ENCODE assay signal across 1 cellular context in genomic region chr1:52404116-52404974, GRCh38.
TF ChIP-seq lines count a peak whose summit lies in the region.

ORC1 (minus strand) TSS chr1:52404423; CDS start chr1:52402223, 2,200 bp downstream.
A gene with protein sequence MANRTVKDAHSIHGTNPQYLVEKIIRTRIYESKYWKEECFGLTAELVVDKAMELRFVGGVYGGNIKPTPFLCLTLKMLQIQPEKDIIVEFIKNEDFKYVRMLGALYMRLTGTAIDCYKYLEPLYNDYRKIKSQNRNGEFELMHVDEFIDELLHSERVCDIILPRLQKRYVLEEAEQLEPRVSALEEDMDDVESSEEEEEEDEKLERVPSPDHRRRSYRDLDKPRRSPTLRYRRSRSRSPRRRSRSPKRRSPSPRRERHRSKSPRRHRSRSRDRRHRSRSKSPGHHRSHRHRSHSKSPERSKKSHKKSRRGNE (plus strand): TSS chr1:52404602. CDS start chr1:52404750, 148 bp downstream.

TF ChIP-seq in HepG2, 621 proteins besides CTCF, POLR2A, EP300 and RAD21 (continued from another document and continues in another):
- TF ChIP-seq ZBTB40 (IDR thresholded peaks at IDR 0.05) (peak; percentile 51; the same call in 1 of the 2 replicates), ZBTB40 (CRISPR knock-in tag; IDR thresholded peaks at IDR 0.05) (peak; percentile 72; the same call in 1 of the 2 replicates), FOSL1 (CRISPR knock-in tag; IDR thresholded peaks at IDR 0.05; ENCODE audit: borderline replicate concordance) (no peak), ZNF556 (CRISPR knock-in tag; IDR thresholded peaks at IDR 0.05; ENCODE audit: borderline replicate concordance) (no peak), ZNF138 (CRISPR knock-in tag; IDR thresholded peaks at IDR 0.05; ENCODE audit: low read depth) (no peak), MYPOP (CRISPR knock-in tag; IDR thresholded peaks at IDR 0.05) (peak; percentile 85), ZBTB37 (CRISPR knock-in tag; IDR thresholded peaks at IDR 0.05) (no peak), SAP130 (CRISPR knock-in tag; IDR thresholded peaks at IDR 0.05; ENCODE audit: low read depth) (peak; percentile 98), JUN (CRISPR knock-in tag; IDR thresholded peaks at IDR 0.05) (no peak; the same call in 1 of the 2 replicates), ZNF121 (CRISPR knock-in tag; IDR thresholded peaks at IDR 0.05) (no peak; the same call in 1 of the 2 replicates), HNF4G (IDR thresholded peaks at IDR 0.05; ENCODE audit: borderline replicate concordance, low read depth, low read length) (no peak), HNF4G (CRISPR knock-in tag; IDR thresholded peaks at IDR 0.05; ENCODE audit: borderline replicate concordance, low read depth) (peak; percentile 47), MAFF (IDR thresholded peaks at IDR 0.05; ENCODE audit: low read depth, low read length) (no peak), FOXK1 (CRISPR knock-in tag; IDR thresholded peaks at IDR 0.05; ENCODE audit: borderline replicate concordance, low read depth) (peak; percentile 80), ZFP82 (CRISPR knock-in tag; IDR thresholded peaks at IDR 0.05; ENCODE audit: borderline replicate concordance) (no peak), ZNF768 (CRISPR knock-in tag; IDR thresholded peaks at IDR 0.05) (no peak), ZNF251 (CRISPR knock-in tag; IDR thresholded peaks at IDR 0.05) (no peak), KDM3A (CRISPR knock-in tag; IDR thresholded peaks at IDR 0.05; ENCODE audit: low read depth) (no peak), SOX6 (IDR thresholded peaks at IDR 0.05) (no peak), SOX6 (CRISPR knock-in tag; IDR thresholded peaks at IDR 0.05) (peak; percentile 81), ZNF597 (CRISPR knock-in tag; IDR thresholded peaks at IDR 0.05) (no peak), TCF7L2 (IDR thresholded peaks at IDR 0.05; ENCODE audit: low read depth, low read length) (no peak), TCF7 (IDR thresholded peaks at IDR 0.05; ENCODE audit: low read depth) (no peak), ZFYVE20 (CRISPR knock-in tag; IDR thresholded peaks at IDR 0.05; ENCODE audit: borderline replicate concordance, low read depth) (no peak; the same call in 1 of the 2 replicates), SP140L (CRISPR knock-in tag; IDR thresholded peaks at IDR 0.05; ENCODE audit: borderline replicate concordance) (peak; percentile 72; the same call in 1 of the 2 replicates), ZNF558 (CRISPR knock-in tag; IDR thresholded peaks at IDR 0.05; ENCODE audit: borderline replicate concordance) (no peak), CHD4 (IDR thresholded peaks at IDR 0.05; ENCODE audit: borderline replicate concordance, low read length) (no peak; the same call in 1 of the 2 replicates), SNAI1 (CRISPR knock-in tag; IDR thresholded peaks at IDR 0.05; ENCODE audit: borderline replicate concordance) (no peak), ZNF607 (CRISPR knock-in tag; IDR thresholded peaks at IDR 0.05; ENCODE audit: borderline replicate concordance) (peak; percentile 52; the same call in 1 of the 2 replicates), ZNF598 (CRISPR knock-in tag; IDR thresholded peaks at IDR 0.05; ENCODE audit: borderline replicate concordance) (0 out of 2 replicates have a peak, but pooled peaks have one; percentile 22), BRF2 (CRISPR knock-in tag; IDR thresholded peaks at IDR 0.05) (no peak), NFYC (CRISPR knock-in tag; IDR thresholded peaks at IDR 0.05) (peak; percentile 73), ASH2L (IDR thresholded peaks at IDR 0.05; ENCODE audit: insufficient read length, low read depth, low read length) (peak; percentile 89), ZBTB21 (CRISPR knock-in tag; IDR thresholded peaks at IDR 0.05) (peak; percentile 100), MIER3 (CRISPR knock-in tag; IDR thresholded peaks at IDR 0.05; ENCODE audit: borderline replicate concordance) (peak; percentile 63; the same call in 1 of the 2 replicates), FOSL2 (CRISPR knock-in tag; IDR thresholded peaks at IDR 0.05) (peak; percentile 43; the same call in 1 of the 2 replicates), TOPORS (CRISPR knock-in tag; IDR thresholded peaks at IDR 0.05) (no peak), ZNF234 (CRISPR knock-in tag; conservative IDR thresholded peaks at IDR 0.05) (no peak), ZSCAN5A (CRISPR knock-in tag; IDR thresholded peaks at IDR 0.05; ENCODE audit: borderline replicate concordance) (no peak), ZBTB20 (CRISPR knock-in tag; IDR thresholded peaks at IDR 0.05; ENCODE audit: borderline replicate concordance, low read depth) (peak; percentile 46; the same call in 1 of the 2 replicates), SMYD3 (CRISPR knock-in tag; IDR thresholded peaks at IDR 0.05) (no peak), ZNF562 (CRISPR knock-in tag; IDR thresholded peaks at IDR 0.05; ENCODE audit: borderline replicate concordance) (no peak)
- TF ChIP-seq, protein P1, sequence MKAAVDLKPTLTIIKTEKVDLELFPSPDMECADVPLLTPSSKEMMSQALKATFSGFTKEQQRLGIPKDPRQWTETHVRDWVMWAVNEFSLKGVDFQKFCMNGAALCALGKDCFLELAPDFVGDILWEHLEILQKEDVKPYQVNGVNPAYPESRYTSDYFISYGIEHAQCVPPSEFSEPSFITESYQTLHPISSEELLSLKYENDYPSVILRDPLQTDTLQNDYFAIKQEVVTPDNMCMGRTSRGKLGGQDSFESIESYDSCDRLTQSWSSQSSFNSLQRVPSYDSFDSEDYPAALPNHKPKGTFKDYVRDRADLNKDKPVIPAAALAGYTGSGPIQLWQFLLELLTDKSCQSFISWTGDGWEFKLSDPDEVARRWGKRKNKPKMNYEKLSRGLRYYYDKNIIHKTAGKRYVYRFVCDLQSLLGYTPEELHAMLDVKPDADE (CRISPR knock-in tag; IDR thresholded peaks at IDR 0.05): no peak
- TF ChIP-seq, protein P2, sequence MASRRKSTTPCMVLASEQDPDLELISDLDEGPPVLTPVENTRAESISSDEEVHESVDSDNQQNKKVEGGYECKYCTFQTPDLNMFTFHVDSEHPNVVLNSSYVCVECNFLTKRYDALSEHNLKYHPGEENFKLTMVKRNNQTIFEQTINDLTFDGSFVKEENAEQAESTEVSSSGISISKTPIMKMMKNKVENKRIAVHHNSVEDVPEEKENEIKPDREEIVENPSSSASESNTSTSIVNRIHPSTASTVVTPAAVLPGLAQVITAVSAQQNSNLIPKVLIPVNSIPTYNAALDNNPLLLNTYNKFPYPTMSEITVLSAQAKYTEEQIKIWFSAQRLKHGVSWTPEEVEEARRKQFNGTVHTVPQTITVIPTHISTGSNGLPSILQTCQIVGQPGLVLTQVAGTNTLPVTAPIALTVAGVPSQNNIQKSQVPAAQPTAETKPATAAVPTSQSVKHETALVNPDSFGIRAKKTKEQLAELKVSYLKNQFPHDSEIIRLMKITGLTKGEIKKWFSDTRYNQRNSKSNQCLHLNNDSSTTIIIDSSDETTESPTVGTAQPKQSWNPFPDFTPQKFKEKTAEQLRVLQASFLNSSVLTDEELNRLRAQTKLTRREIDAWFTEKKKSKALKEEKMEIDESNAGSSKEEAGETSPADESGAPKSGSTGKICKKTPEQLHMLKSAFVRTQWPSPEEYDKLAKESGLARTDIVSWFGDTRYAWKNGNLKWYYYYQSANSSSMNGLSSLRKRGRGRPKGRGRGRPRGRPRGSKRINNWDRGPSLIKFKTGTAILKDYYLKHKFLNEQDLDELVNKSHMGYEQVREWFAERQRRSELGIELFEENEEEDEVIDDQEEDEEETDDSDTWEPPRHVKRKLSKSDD (CRISPR knock-in tag; IDR thresholded peaks at IDR 0.05; ENCODE audit: low read depth): peak; percentile 99
